In the genomic region with DNA sequence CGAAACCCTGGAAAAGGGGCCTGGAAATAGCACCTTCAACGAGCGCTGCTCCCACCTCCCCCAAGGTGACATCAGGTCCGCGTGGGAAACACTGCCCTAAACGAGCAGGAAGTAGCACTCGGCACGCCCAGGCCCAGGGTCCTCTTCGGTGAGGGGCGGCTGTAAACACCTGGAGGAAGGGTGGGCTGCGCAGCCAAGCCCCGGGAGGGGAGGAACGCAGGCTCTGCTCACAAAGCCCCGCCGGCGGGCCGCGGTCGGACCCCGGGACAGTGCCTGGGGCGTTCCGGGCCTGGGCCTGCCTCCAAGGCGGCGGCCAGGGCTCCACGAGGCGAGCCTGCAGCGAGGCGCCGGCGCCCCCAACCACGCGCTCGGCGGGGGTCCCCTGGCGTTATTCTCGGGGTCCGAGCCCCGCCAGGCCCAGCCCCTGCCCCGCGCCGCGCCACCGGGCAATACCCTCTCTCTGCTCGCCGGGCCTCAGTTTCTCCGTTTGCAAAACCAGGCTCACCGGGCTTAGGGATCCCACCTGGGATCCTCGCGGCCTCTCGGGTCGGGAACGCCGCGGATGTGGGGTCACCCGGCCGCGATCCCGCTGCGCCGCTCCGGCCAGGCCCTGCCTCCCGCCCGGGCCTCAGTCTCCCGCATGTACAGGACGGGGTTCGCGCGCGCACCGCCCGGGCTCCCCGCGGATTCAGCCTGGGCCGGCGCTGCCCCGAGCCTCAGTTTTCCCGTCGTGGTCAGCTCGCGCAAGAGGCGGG, we compare ENCODE assay signal across 8 cellular contexts. TPM values are rescaled to one million over a fixed set of nuclear protein-coding genes. Genes with fewer than 3 reads are reported as not detected.
DNase-seq lines count a peak whose midpoint lies in the region; ATAC-seq and TF ChIP-seq lines count a peak whose summit lies in the region.

No MANE protein-coding gene starts in this region.

- peaks cover 2% of the 10 kb centered on the region for H3K36me3 Mint-ChIP-seq in neural crest cell (ENCODE audit: low read depth)

- peaks cover 56% of the 10 kb centered on the region for H3K79me2 ChIP-seq in Loucy (ENCODE audit: insufficient read depth, low read length)

- peak; percentile 64 to 65 for DNase-seq in activated CD8-positive, alpha-beta memory T cell treated with anti-CD3 and anti-CD28 coated beads for 4 hours (ENCODE audit: low read depth in 2 of 2)
- DNase-seq in epithelial cell of esophagus (ENCODE audit: low read depth) = peak; percentile 61
- no peak for DNase-seq in neural crest cell (ENCODE audit: low read depth, low spot score)
- DNase-seq in tibial artery = no peak

- no peaks in the 10 kb centered on the region for H3K9me2 ChIP-seq in Loucy (replicated peaks; ENCODE audit: low read depth, low read length)

- H3K4me3 Mint-ChIP-seq in neural crest cell = peak overlapping the region; percentile 86

- H3K9me3 Mint-ChIP-seq in neural crest cell = no peaks in the 10 kb centered on the region

- H3K4me1 Mint-ChIP-seq in neural crest cell = peaks cover 23% of the 10 kb centered on the region

- H3K27me3 ChIP-seq in BLaER1 (no peaks in the 10 kb centered on the region), Loucy (ENCODE audit: insufficient read depth, low read length, poor library complexity, severe bottlenecking) (peaks cover 7% of the 10 kb centered on the region), tibial artery (no peaks in the 10 kb centered on the region)

- H3K9me3 ChIP-seq in BLaER1 (peaks cover 8% of the 10 kb centered on the region), Loucy (ENCODE audit: insufficient read depth, low read depth, low read length) (no peaks in the 10 kb centered on the region), tibial artery (no peaks in the 10 kb centered on the region)

- H3K27ac ChIP-seq in BLaER1 (peak overlapping the region; percentile 96), tibial artery (peak overlapping the region; percentile 80 to 88)

- TF ChIP-seq CTCF in Loucy (conservative IDR thresholded peaks at IDR 0.05; ENCODE audit: low read length) (no peak), epithelial cell of esophagus (IDR thresholded peaks at IDR 0.05; ENCODE audit: insufficient read depth, low read depth, low read length, missing control alignments) (no peak), neural crest cell (conservative IDR thresholded peaks at IDR 0.05) (no peak), tibial artery (IDR thresholded peaks at IDR 0.05) (no peak)

- intact Hi-C loops in tibial artery (cut with DNase I; ENCODE audit: low total_unique reads) = loop anchor here (5.0 kb wide), 1 partner anchor 250 kb away; a partner anchor contains a TSS

- no peaks in the 10 kb centered on the region for H3F3A ChIP-seq in Loucy (ENCODE audit: low read depth)

- H4K20me1 ChIP-seq in BLaER1 = peaks cover 56% of the 10 kb centered on the region
- peaks cover 54% of the 10 kb centered on the region for H4K20me1 ChIP-seq in Loucy (ENCODE audit: insufficient read depth, low read length, poor library complexity, severe bottlenecking)

- peaks cover 5% of the 10 kb centered on the region for H3K27me3 Mint-ChIP-seq in neural crest cell (ENCODE audit: low read depth)

- H3K36me3 ChIP-seq in BLaER1 (peaks cover 29% of the 10 kb centered on the region), Loucy (ENCODE audit: insufficient read depth, low read length) (no peaks in the 10 kb centered on the region; the same call in 1 of the 2 replicates), tibial artery (peaks cover 0 to 2% (median 0%) of the 10 kb centered on the region in 3 donors)

- H3K9ac ChIP-seq in BLaER1 = peak overlapping the region; percentile 100
- peak overlapping the region; percentile 91 for H3K9ac ChIP-seq in Loucy (ENCODE audit: low read depth, low read length, poor library complexity, severe bottlenecking)

- H3K27ac Mint-ChIP-seq in neural crest cell (ENCODE audit: unreplicated experiment) = no peak overlapping the region

- peak overlapping the region; percentile 99 for H3K4me2 ChIP-seq in BLaER1
- peak overlapping the region; percentile 100 for H3K4me2 ChIP-seq in Loucy (ENCODE audit: low read depth, low read length, poor library complexity, severe bottlenecking)

- H2AFZ ChIP-seq in Loucy (ENCODE audit: low read length) = no peak overlapping the region

- H3K4me3 ChIP-seq in BLaER1 = peak overlapping the region; percentile 100
- H3K4me3 ChIP-seq in Loucy (ENCODE audit: low read length, poor library complexity, severe bottlenecking) = peak overlapping the region; percentile 100
- peak overlapping the region; percentile 81 for H3K4me3 ChIP-seq in epithelial cell of esophagus (ENCODE audit: low read length)
- H3K4me3 ChIP-seq in tibial artery = peak overlapping the region; percentile 79 to 88

- H3K4me1 ChIP-seq in BLaER1 = peaks cover 72% of the 10 kb centered on the region
- H3K4me1 ChIP-seq in Loucy (ENCODE audit: insufficient read depth, low read length, poor library complexity, severe bottlenecking) = peaks cover 24% of the 10 kb centered on the region
- peaks cover 0 to 69% (median 62%) of the 10 kb centered on the region in 4 donors for H3K4me1 ChIP-seq in tibial artery

- ATAC-seq in GM19324 (IDR thresholded peaks at IDR 0.05; ENCODE audit: low FRiP score, unreplicated experiment) (peak; percentile 7), GM18858 (IDR thresholded peaks at IDR 0.05; ENCODE audit: unreplicated experiment) (no peak)

RNA-seq across cellular contexts. Expression of a gene that starts 0.6 kb away (rescaled TPM):
- 50.6 and 55.9 TPM in 2 replicates for total RNA-seq in neural crest cell

RNA-seq across cellular contexts. Expression of a gene that starts 13.8 kb away (rescaled TPM):
- total RNA-seq in neural crest cell = 7.7 and 8.9 TPM in 2 replicates

RNA-seq across cellular contexts. Expression of a gene that starts 22.7 kb away (rescaled TPM):
- 0.51 and 0.84 TPM in 2 replicates for total RNA-seq in neural crest cell

RNA-seq across cellular contexts. Expression of a gene that starts 29.0 kb away (rescaled TPM):
- 69.7 and 71.1 TPM in 2 replicates for total RNA-seq in neural crest cell

RNA-seq across cellular contexts. Expression of a gene that starts 32.9 kb away (rescaled TPM):
- not detected in 2 replicates for total RNA-seq in neural crest cell

Comparison
In these comparisons a context has a peak if more than half of its experiments do, and no peak if none do; other contexts are left out.
1. DNase-seq: peak in activated CD8-positive, alpha-beta memory T cell treated with anti-CD3 and anti-CD28 coated beads for 4 hours (2 of 2) and epithelial cell of esophagus (single experiment); none in neural crest cell (single experiment) and tibial artery (0 of 2).
2. Peak in every context shown above with its lines, with median percentiles within 50 percentile points of each other: H3K4me3 ChIP-seq.